ENCODE assay signal across 1 cellular context in the genomic region with DNA sequence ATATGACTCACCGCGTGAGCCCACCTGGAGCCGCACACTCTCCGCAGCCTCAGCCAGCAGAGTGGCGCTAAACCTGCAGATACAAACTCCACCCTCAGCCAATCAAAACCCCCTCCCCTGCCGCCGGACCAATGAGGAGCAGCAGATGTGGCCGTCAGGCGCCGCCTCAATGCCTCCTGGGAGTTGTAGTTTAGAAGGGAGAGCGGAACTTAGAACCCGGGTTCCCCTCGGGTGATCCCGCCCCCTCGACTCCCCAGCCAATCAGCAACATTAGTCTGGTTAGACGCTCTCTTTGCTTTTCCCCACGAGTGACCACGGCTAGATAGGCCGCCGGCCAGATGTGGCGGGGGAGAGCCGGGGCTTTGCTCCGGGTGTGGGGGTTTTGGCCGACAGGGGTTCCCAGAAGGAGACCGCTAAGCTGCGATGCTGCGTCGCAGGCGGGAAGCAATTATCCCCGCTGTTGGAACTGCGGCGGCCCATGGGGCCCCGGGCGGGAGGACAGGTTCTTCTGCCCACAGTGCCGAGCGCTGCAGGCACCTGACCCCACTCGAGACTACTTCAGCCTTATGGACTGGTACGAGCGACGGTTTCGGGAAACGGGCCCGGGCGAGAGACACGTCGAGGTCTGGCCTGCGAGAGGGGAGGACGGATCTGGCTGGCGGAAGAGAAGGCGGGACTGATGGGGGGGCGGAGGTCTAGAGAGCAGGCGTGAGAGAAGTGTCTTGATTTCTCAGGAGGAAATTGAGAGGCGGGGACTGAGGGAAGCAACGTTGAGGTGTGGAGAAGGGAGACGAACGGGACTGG.
A peak's percentile ranks its signal among the peaks of the same experiment; 100 is the strongest.
TF ChIP-seq lines count a peak whose summit lies in the region.

A gene (minus strand): TSS at position 63 of the 804 bp plus-strand sequence. CDS start 7,099 bp downstream, outside the sequence.
A gene with protein sequence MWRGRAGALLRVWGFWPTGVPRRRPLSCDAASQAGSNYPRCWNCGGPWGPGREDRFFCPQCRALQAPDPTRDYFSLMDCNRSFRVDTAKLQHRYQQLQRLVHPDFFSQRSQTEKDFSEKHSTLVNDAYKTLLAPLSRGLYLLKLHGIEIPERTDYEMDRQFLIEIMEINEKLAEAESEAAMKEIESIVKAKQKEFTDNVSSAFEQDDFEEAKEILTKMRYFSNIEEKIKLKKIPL (plus strand): TSS at position 282 of the 804 bp plus-strand sequence. CDS start 57 bp downstream, at position 339.

TF ChIP-seq in HEK293, 187 proteins besides CTCF, POLR2A, EP300 and RAD21 (continued from another document and continues in another):
- TF ChIP-seq, protein P1, sequence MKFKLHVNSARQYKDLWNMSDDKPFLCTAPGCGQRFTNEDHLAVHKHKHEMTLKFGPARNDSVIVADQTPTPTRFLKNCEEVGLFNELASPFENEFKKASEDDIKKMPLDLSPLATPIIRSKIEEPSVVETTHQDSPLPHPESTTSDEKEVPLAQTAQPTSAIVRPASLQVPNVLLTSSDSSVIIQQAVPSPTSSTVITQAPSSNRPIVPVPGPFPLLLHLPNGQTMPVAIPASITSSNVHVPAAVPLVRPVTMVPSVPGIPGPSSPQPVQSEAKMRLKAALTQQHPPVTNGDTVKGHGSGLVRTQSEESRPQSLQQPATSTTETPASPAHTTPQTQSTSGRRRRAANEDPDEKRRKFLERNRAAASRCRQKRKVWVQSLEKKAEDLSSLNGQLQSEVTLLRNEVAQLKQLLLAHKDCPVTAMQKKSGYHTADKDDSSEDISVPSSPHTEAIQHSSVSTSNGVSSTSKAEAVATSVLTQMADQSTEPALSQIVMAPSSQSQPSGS (tag by site-specific recombination; IDR thresholded peaks at IDR 0.05; ENCODE audit: low read depth), result no peak
- TF ChIP-seq ZNF223 (tag by site-specific recombination; IDR thresholded peaks at IDR 0.05) (no peak), TRIM28 (IDR thresholded peaks at IDR 0.05; ENCODE audit: borderline replicate concordance, low read length) (peak; percentile 28; the same call in 1 of the 2 replicates), ZBTB48 (tag by site-specific recombination; IDR thresholded peaks at IDR 0.05) (no peak; the same call in 1 of the 2 replicates), HOXD13 (CRISPR knock-in tag; IDR thresholded peaks at IDR 0.05; ENCODE audit: borderline replicate concordance) (no peak), ZNF843 (tag by site-specific recombination; IDR thresholded peaks at IDR 0.05) (no peak), ZBTB1 (tag by site-specific recombination; IDR thresholded peaks at IDR 0.05) (no peak), ZNF24 (tag by site-specific recombination; IDR thresholded peaks at IDR 0.05) (0 out of 2 replicates have a peak, but pooled peaks have one; percentile 44), ZSCAN23 (tag by site-specific recombination; IDR thresholded peaks at IDR 0.05) (0 out of 2 replicates have a peak, but pooled peaks have one; percentile 63), ZNF747 (tag by site-specific recombination; IDR thresholded peaks at IDR 0.05) (no peak), ZNF48 (tag by site-specific recombination; IDR thresholded peaks at IDR 0.05) (no peak), SP3 (tag by site-specific recombination; IDR thresholded peaks at IDR 0.05) (peak; percentile 81), ZNF174 (tag by site-specific recombination; IDR thresholded peaks at IDR 0.05) (no peak), ZNF2 (tag by site-specific recombination; IDR thresholded peaks at IDR 0.05) (peak; percentile 75; the same call in 1 of the 2 replicates), ZNF221 (tag by site-specific recombination; IDR thresholded peaks at IDR 0.05; ENCODE audit: borderline replicate concordance) (no peak), ZNF560 (tag by site-specific recombination; IDR thresholded peaks at IDR 0.05; ENCODE audit: borderline replicate concordance) (no peak), ZNF211 (tag by site-specific recombination; IDR thresholded peaks at IDR 0.05; ENCODE audit: low read depth) (no peak), ZNF214 (tag by site-specific recombination; IDR thresholded peaks at IDR 0.05; ENCODE audit: borderline replicate concordance) (no peak), ZNF140 (tag by site-specific recombination; IDR thresholded peaks at IDR 0.05) (no peak), ZNF335 (tag by site-specific recombination; conservative IDR thresholded peaks at IDR 0.05) (peak; percentile 92), ZNF423 (tag by site-specific recombination; IDR thresholded peaks at IDR 0.05) (no peak), ZNF677 (tag by site-specific recombination; IDR thresholded peaks at IDR 0.05) (no peak), WT1 (tag by site-specific recombination; IDR thresholded peaks at IDR 0.05) (peak; percentile 48), ZNF394 (tag by site-specific recombination; IDR thresholded peaks at IDR 0.05; ENCODE audit: borderline replicate concordance) (no peak; the same call in 1 of the 2 replicates), ZNF324 (tag by site-specific recombination; IDR thresholded peaks at IDR 0.05) (no peak; the same call in 1 of the 2 replicates), GFI1B (tag by site-specific recombination; IDR thresholded peaks at IDR 0.05) (peak; percentile 74), ZNF670 (tag by site-specific recombination; IDR thresholded peaks at IDR 0.05; ENCODE audit: low read depth) (no peak), ZNF248 (tag by site-specific recombination; IDR thresholded peaks at IDR 0.05) (no peak), ZNF658 (tag by site-specific recombination; IDR thresholded peaks at IDR 0.05) (no peak)
- TF ChIP-seq, protein P2, sequence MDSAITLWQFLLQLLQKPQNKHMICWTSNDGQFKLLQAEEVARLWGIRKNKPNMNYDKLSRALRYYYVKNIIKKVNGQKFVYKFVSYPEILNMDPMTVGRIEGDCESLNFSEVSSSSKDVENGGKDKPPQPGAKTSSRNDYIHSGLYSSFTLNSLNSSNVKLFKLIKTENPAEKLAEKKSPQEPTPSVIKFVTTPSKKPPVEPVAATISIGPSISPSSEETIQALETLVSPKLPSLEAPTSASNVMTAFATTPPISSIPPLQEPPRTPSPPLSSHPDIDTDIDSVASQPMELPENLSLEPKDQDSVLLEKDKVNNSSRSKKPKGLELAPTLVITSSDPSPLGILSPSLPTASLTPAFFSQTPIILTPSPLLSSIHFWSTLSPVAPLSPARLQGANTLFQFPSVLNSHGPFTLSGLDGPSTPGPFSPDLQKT (IDR thresholded peaks at IDR 0.05; ENCODE audit: borderline replicate concordance, low read depth, low read length), result no peak
- TF ChIP-seq, protein P3, sequence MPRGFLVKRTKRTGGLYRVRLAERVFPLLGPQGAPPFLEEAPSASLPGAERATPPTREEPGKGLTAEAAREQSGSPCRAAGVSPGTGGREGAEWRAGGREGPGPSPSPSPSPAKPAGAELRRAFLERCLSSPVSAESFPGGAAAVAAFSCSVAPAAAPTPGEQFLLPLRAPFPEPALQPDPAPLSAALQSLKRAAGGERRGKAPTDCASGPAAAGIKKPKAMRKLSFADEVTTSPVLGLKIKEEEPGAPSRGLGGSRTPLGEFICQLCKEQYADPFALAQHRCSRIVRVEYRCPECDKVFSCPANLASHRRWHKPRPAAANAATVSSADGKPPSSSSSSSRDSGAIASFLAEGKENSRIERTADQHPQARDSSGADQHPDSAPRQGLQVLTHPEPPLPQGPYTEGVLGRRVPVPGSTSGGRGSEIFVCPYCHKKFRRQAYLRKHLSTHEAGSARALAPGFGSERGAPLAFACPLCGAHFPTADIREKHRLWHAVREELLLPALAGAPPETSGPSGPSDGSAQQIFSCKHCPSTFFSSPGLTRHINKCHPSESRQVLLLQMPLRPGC (tag by site-specific recombination; IDR thresholded peaks at IDR 0.05), result peak; percentile 57; the same call in 1 of the 2 replicates
- TF ChIP-seq, protein P4, sequence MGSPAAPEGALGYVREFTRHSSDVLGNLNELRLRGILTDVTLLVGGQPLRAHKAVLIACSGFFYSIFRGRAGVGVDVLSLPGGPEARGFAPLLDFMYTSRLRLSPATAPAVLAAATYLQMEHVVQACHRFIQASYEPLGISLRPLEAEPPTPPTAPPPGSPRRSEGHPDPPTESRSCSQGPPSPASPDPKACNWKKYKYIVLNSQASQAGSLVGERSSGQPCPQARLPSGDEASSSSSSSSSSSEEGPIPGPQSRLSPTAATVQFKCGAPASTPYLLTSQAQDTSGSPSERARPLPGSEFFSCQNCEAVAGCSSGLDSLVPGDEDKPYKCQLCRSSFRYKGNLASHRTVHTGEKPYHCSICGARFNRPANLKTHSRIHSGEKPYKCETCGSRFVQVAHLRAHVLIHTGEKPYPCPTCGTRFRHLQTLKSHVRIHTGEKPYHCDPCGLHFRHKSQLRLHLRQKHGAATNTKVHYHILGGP (tag by site-specific recombination; IDR thresholded peaks at IDR 0.05), result no peak
- TF ChIP-seq, protein P5, sequence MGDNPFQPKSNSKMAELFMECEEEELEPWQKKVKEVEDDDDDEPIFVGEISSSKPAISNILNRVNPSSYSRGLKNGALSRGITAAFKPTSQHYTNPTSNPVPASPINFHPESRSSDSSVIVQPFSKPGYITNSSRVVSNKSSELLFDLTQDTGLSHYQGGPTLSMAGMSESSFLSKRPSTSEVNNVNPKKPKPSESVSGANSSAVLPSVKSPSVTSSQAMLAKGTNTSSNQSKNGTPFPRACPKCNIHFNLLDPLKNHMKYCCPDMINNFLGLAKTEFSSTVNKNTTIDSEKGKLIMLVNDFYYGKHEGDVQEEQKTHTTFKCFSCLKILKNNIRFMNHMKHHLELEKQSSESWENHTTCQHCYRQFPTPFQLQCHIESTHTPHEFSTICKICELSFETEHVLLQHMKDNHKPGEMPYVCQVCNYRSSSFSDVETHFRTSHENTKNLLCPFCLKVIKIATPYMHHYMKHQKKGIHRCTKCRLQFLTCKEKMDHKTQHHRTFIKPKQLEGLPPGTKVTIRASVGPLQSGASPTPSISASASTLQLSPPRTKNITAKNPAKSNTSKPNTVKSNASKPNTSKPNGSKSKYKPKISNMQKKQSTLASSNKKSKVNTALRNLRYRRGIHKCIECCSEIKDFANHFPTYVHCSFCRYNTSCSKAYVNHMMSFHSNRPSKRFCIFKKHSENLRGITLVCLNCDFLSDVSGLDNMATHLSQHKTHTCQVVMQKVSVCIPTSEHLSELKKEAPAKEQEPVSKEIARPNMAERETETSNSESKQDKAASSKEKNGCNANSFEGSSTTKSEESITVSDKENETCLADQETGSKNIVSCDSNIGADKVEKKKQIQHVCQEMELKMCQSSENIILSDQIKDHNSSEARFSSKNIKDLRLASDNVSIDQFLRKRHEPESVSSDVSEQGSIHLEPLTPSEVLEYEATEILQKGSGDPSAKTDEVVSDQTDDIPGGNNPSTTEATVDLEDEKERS (tag by site-specific recombination; IDR thresholded peaks at IDR 0.05), result no peak
- TF ChIP-seq, protein P6, sequence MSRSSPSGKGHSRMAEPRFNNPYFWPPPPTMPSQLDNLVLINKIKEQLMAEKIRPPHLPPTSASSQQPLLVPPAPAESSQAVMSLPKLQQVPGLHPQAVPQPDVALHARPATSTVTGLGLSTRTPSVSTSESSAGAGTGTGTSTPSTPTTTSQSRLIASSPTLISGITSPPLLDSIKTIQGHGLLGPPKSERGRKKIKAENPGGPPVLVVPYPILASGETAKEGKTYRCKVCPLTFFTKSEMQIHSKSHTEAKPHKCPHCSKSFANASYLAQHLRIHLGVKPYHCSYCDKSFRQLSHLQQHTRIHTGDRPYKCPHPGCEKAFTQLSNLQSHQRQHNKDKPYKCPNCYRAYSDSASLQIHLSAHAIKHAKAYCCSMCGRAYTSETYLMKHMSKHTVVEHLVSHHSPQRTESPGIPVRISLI (tag by site-specific recombination; IDR thresholded peaks at IDR 0.05), result no peak
- TF ChIP-seq, protein P7, sequence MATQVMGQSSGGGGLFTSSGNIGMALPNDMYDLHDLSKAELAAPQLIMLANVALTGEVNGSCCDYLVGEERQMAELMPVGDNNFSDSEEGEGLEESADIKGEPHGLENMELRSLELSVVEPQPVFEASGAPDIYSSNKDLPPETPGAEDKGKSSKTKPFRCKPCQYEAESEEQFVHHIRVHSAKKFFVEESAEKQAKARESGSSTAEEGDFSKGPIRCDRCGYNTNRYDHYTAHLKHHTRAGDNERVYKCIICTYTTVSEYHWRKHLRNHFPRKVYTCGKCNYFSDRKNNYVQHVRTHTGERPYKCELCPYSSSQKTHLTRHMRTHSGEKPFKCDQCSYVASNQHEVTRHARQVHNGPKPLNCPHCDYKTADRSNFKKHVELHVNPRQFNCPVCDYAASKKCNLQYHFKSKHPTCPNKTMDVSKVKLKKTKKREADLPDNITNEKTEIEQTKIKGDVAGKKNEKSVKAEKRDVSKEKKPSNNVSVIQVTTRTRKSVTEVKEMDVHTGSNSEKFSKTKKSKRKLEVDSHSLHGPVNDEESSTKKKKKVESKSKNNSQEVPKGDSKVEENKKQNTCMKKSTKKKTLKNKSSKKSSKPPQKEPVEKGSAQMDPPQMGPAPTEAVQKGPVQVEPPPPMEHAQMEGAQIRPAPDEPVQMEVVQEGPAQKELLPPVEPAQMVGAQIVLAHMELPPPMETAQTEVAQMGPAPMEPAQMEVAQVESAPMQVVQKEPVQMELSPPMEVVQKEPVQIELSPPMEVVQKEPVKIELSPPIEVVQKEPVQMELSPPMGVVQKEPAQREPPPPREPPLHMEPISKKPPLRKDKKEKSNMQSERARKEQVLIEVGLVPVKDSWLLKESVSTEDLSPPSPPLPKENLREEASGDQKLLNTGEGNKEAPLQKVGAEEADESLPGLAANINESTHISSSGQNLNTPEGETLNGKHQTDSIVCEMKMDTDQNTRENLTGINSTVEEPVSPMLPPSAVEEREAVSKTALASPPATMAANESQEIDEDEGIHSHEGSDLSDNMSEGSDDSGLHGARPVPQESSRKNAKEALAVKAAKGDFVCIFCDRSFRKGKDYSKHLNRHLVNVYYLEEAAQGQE (tag by site-specific recombination; IDR thresholded peaks at IDR 0.05), result no peak
- TF ChIP-seq, protein P8, sequence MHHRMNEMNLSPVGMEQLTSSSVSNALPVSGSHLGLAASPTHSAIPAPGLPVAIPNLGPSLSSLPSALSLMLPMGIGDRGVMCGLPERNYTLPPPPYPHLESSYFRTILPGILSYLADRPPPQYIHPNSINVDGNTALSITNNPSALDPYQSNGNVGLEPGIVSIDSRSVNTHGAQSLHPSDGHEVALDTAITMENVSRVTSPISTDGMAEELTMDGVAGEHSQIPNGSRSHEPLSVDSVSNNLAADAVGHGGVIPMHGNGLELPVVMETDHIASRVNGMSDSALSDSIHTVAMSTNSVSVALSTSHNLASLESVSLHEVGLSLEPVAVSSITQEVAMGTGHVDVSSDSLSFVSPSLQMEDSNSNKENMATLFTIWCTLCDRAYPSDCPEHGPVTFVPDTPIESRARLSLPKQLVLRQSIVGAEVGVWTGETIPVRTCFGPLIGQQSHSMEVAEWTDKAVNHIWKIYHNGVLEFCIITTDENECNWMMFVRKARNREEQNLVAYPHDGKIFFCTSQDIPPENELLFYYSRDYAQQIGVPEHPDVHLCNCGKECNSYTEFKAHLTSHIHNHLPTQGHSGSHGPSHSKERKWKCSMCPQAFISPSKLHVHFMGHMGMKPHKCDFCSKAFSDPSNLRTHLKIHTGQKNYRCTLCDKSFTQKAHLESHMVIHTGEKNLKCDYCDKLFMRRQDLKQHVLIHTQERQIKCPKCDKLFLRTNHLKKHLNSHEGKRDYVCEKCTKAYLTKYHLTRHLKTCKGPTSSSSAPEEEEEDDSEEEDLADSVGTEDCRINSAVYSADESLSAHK (tag by site-specific recombination; IDR thresholded peaks at IDR 0.05), result peak; percentile 17
- TF ChIP-seq, protein P9, sequence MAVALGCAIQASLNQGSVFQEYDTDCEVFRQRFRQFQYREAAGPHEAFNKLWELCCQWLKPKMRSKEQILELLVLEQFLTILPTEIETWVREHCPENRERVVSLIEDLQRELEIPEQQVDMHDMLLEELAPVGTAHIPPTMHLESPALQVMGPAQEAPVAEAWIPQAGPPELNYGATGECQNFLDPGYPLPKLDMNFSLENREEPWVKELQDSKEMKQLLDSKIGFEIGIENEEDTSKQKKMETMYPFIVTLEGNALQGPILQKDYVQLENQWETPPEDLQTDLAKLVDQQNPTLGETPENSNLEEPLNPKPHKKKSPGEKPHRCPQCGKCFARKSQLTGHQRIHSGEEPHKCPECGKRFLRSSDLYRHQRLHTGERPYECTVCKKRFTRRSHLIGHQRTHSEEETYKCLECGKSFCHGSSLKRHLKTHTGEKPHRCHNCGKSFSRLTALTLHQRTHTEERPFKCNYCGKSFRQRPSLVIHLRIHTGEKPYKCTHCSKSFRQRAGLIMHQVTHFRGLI (tag by site-specific recombination; IDR thresholded peaks at IDR 0.05), result no peak
